In the genomic region with DNA sequence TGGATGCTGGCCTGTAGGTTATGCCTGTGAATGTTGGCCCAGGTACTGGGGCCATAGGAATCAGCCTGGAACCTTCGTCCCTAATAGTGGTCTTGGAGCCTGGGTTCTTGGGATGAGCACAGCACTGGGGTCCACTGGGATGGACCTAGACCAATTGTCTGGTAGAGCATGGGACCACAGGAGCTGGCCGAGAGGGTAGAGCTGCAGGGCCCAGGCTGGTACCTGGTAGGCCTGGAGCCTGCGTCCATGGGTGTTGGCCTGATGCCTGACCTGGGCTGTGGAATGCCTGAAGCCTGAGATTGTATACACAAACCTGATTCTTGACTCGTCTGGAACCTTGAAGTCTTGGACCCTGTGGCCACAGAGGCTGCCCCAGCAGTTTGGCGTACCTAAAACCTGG, we compare ENCODE assay signal across 37 cellular contexts. TPM values are rescaled to one million over a fixed set of nuclear protein-coding genes. Genes with fewer than 3 reads are reported as not detected.
"Had no signal": no experiment of that assay in that cellular context is flagged by ENCODE, and none has a peak within 500 bp of the region (broad histone marks: within the 10 kb centered on the region; RNA-seq: fewer than 3 reads in every experiment).

No MANE protein-coding gene starts in this region.

- H3K27ac ChIP-seq: KMS-11 had no signal

- H3K36me3 ChIP-seq: MG63 had no signal

- H3K4me3 ChIP-seq: MG63 had no signal

- H3K9me3 ChIP-seq: MG63 had no signal

- DNase-seq: Karpas-422, Kasumi-1, MG63, MM.1S, MV-4-11, NCI-H1048, NCI-H1092, NCI-H1092 treated with DMSO at 0.1 percent for 48 hours, NCI-H1105, NCI-H1105 treated with DMSO at 0.1 percent for 48 hours, NCI-H1417, NCI-H1417 treated with DMSO at 0.1 percent for 48 hours, NCI-H1436, NCI-H1436 treated with DMSO at 0.1 percent for 48 hours, NCI-H146, NCI-H1694, NCI-H1694 treated with DMSO at 0.1 percent for 48 hours, NCI-H187, NCI-H187 treated with DMSO at 0.1 percent for 48 hours, NCI-H1930, NCI-H2029, NCI-H2029 treated with DMSO at 0.1 percent for 48 hours, NCI-H2081, NCI-H2081 treated with DMSO at 0.1 percent for 48 hours, NCI-H2107, NCI-H2171, NCI-H2171 treated with DMSO at 0.1 percent for 48 hours, NCI-H2227 treated with DMSO at 0.1 percent for 48 hours, NCI-H226, NCI-H345, NCI-H446, NCI-H446 treated with DMSO at 0.1 percent for 48 hours, NCI-H510A had no signal

- H3K27me3 ChIP-seq: MG63 had no signal

RNA-seq across cellular contexts. Expression of a gene that starts 48.9 kb away (rescaled TPM):
- total RNA-seq: LHCN-M2, MCF 10A, NCI-H460 had no signal
